In genomic region chr6:32956176-32956575, GRCh38 we compare ENCODE assay signal across 18 cellular contexts. TPM values are rescaled to one million over a fixed set of nuclear protein-coding genes. Genes with fewer than 3 reads are reported as not detected.
DNase-seq lines count a peak whose midpoint lies in the region; ATAC-seq, FAIRE-seq and TF ChIP-seq lines count a peak whose summit lies in the region.
"Had no signal": no experiment of that assay in that cellular context is flagged by ENCODE, and none has a peak within 500 bp of the region (broad histone marks: within the 10 kb centered on the region; RNA-seq: fewer than 3 reads in every experiment).

No MANE protein-coding gene starts in this region.

- peaks cover 57% of the 10 kb centered on the region for H3K4me1 Mint-ChIP-seq in activated B cell treated with CpG ODN at 0.5 μM for 24 hours
- H3K4me1 Mint-ChIP-seq in naive B cell, result peaks cover 56 to 67% (median 56%) of the 10 kb centered on the region in 3 donors

- H3K27ac ChIP-seq in BLaER1 treated with 17β-estradiol and CSF1 and Interleukin-3, amounts not matched to agents 10 nM and 100 nM, result no peak overlapping the region
- no peak overlapping the region for H3K27ac ChIP-seq in substantia nigra (ENCODE audit: low read depth, low read length, poor library complexity, severe bottlenecking)
- H3K27ac ChIP-seq: A549, SJCRH30 had no signal

- peaks cover 12% of the 10 kb centered on the region for H3K36me3 Mint-ChIP-seq in activated B cell treated with CpG ODN at 0.5 μM for 24 hours (ENCODE audit: low read depth)
- peaks cover 5 to 8% of the 10 kb centered on the region in 2 donors for H3K36me3 Mint-ChIP-seq in naive B cell

- H3K9ac ChIP-seq in BLaER1 treated with 17β-estradiol and CSF1 and Interleukin-3, amounts not matched to agents 10 nM and 100 nM, result no peak overlapping the region

- H3K27me3 Mint-ChIP-seq in activated B cell treated with CpG ODN at 0.5 μM for 24 hours (no peaks in the 10 kb centered on the region), naive B cell (no peaks in the 10 kb centered on the region)

- H3K4me3 ChIP-seq in BLaER1 treated with 17β-estradiol and CSF1 and Interleukin-3, amounts not matched to agents 10 nM and 100 nM, result no peak overlapping the region
- H3K4me3 ChIP-seq: A549, SJCRH30 had no signal

- ATAC-seq in activated B cell treated with CpG ODN at 0.5 μM for 24 hours (ENCODE audit: low read depth) (no peak), naive B cell (ENCODE audit: low read depth in 2 of 2) (no peak), HG03457 (IDR thresholded peaks at IDR 0.05; ENCODE audit: unreplicated experiment) (no peak), GM21423 (IDR thresholded peaks at IDR 0.05; ENCODE audit: unreplicated experiment) (no peak)
- ATAC-seq: A549, Panc1 had no signal

- H3K9me3 Mint-ChIP-seq in activated B cell treated with CpG ODN at 0.5 μM for 24 hours (no peaks in the 10 kb centered on the region), naive B cell (no peaks in the 10 kb centered on the region)

- DNase-seq in GM19239 (ENCODE audit: insufficient read length, low spot score) (no peak), activated B cell treated with CpG ODN at 0.5 μM for 24 hours (no peak), naive B cell (no peak), substantia nigra (lab: John Stamatoyannopoulos, UW) (no peak)
- DNase-seq: C1 segment of cervical spinal cord, DND-41, NCI-H1105, NCI-H2081 treated with DMSO at 0.1 percent for 48 hours, NCI-H774, SJCRH30 had no signal

- TF ChIP-seq CTCF in activated B cell treated with CpG ODN at 0.5 μM for 24 hours (IDR thresholded peaks at IDR 0.05), result no peak

- H3K4me3 Mint-ChIP-seq in activated B cell treated with CpG ODN at 0.5 μM for 24 hours (peak overlapping the region; percentile 40), naive B cell (peak overlapping the region in 6 of 8 donors; percentile 6 to 79 (median 73))

- H3K27ac Mint-ChIP-seq in activated B cell treated with CpG ODN at 0.5 μM for 24 hours (peak overlapping the region; percentile 71), naive B cell (peak overlapping the region in 5 of 6 donors; percentile 31 to 98 (median 84))

- H3K4me2 ChIP-seq in BLaER1 treated with 17β-estradiol and CSF1 and Interleukin-3, amounts not matched to agents 10 nM and 100 nM, result peak overlapping the region in 10 of 11 experiments; percentile 10 to 68 (median 48); a peak in 17 of 22 replicates
- H3K4me2 ChIP-seq: A549 had no signal

- FAIRE-seq in GM19239 (lab: Jason Lieb, UNC), result peak; percentile 79
- FAIRE-seq: A549, D721Med, G401.6 had no signal

- no peaks in the 10 kb centered on the region for H3K9me3 ChIP-seq in BLaER1 treated with 17β-estradiol and CSF1 and Interleukin-3, amounts not matched to agents 10 nM and 100 nM (replicated peaks in 1 of 11)
- H3K9me3 ChIP-seq: A549, SJCRH30 had no signal

- no peaks in the 10 kb centered on the region for H3K27me3 ChIP-seq in BLaER1 treated with 17β-estradiol and CSF1 and Interleukin-3, amounts not matched to agents 10 nM and 100 nM
- H3K27me3 ChIP-seq: SJCRH30 had no signal

- POLR2A ChIA-PET in activated B cell treated with CpG ODN at 0.5 μM for 24 hours (lab: Charles Lee), result interaction anchor here (1.3 to 15.6 kb wide), 4 partner anchors 16 to 102 kb away, joined by 3 to 1101 read pairs (median 313); partner anchors contain the start of genes BRD2, HLA-DMB, PSMB9 and TAP1

- CTCF ChIA-PET in activated B cell treated with CpG ODN at 0.5 μM for 24 hours (lab: Charles Lee), result interaction anchor here (1.2 to 6.9 kb wide), 6 partner anchors 11 to 71 kb away, joined by 4 to 99 read pairs (median 82); partner anchors contain the start of genes BRD2 and HLA-DMB

- H3K4me1 ChIP-seq in BLaER1 treated with 17β-estradiol and CSF1 and Interleukin-3, amounts not matched to agents 10 nM and 100 nM, result peaks cover 46 to 52% (median 48%) of the 10 kb centered on the region in 10 experiments
- H3K4me1 ChIP-seq: SJCRH30 had no signal

- no peaks in the 10 kb centered on the region for H3K36me3 ChIP-seq in BLaER1 treated with 17β-estradiol and CSF1 and Interleukin-3, amounts not matched to agents 10 nM and 100 nM
- H3K36me3 ChIP-seq: SJCRH30 had no signal

- H4K20me1 ChIP-seq in BLaER1 treated with 17β-estradiol and CSF1 and Interleukin-3, amounts not matched to agents 10 nM and 100 nM, result no peaks in the 10 kb centered on the region

- intact Hi-C loops in activated B cell treated with CpG ODN at 0.5 μM for 24 hours (cut with micrococcal nuclease), result no loop called here

RNA-seq across cellular contexts. Expression of gene HLA-DMA, which starts 3.3 kb away (rescaled TPM):
- total RNA-seq in activated B cell treated with CpG ODN at 0.5 μM for 24 hours, result 371 and 387 TPM in 2 replicates
- polyA plus RNA-seq in naive B cell (ENCODE audit: low read depth in 6 of 6), result 1,000 to 10,000 TPM; 1,101 to 1,557 (median 1,371) TPM

RNA-seq across cellular contexts. Expression of gene BRD2, which starts 12.2 kb away (rescaled TPM):
- 347 and 370 TPM in 2 replicates for total RNA-seq in activated B cell treated with CpG ODN at 0.5 μM for 24 hours
- 100 to 1,000 TPM in 1 of 6 donors, 10 to 100 TPM in 5; 26.9 to 148 (median 48.5) TPM for polyA plus RNA-seq in naive B cell (ENCODE audit: low read depth in 6 of 6)

RNA-seq across cellular contexts. Expression of gene HLA-DMB, which starts 15.3 kb away (rescaled TPM):
- 341 and 365 TPM in 2 replicates for total RNA-seq in activated B cell treated with CpG ODN at 0.5 μM for 24 hours
- polyA plus RNA-seq in naive B cell (ENCODE audit: low read depth in 6 of 6), result 1,000 to 10,000 TPM; 1,171 to 1,354 (median 1,198) TPM
- total RNA-seq: NCI-H460, SJCRH30 had no signal

RNA-seq across cellular contexts. Expression of gene HLA-DOA, which starts 53.2 kb away (rescaled TPM):
- 153 and 167 TPM in 2 replicates for total RNA-seq in activated B cell treated with CpG ODN at 0.5 μM for 24 hours
- polyA plus RNA-seq in naive B cell (ENCODE audit: low read depth in 6 of 6), result 100 to 1,000 TPM; 219 to 598 (median 388) TPM
- total RNA-seq: NCI-H460 had no signal
